1 cellular context compared by ENCODE assay signal in the genomic region with DNA sequence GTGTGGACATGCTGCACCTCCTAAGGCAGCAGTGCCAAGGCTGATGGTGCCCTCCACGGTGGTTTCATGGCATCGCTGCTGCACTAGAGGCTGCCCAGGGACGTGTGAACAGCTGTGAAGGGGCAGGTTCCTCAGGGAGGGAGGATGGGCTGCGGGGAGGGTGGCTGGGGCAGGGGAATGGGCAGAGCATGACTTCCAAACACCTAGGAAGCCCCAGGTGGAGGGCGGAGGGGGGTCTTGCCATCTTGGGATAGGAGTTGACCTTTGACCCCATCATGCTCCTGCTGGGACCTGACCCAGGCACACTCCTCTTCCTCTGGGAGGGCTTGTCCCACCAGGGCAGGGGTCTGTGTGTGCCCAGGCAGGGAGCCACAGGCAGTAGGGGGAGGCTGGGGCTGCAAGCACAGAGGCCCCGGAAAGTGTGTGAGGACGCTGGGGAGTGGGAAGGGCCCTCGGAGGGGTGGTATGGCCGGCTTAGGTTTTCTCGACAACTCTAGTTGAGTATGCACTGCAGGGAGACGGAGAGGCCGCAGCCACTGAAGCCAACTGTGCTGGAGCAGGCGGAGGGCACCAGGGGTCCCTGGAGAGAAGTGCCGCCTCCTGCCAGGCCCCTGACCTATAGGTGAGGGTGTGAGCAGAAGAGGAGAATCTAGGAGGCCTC.
TF ChIP-seq lines count a peak whose summit lies in the region.

No MANE protein-coding gene starts in this region.

TF ChIP-seq in HepG2, 621 proteins besides CTCF, POLR2A, EP300 and RAD21:
- TF ChIP-seq, protein P1, sequence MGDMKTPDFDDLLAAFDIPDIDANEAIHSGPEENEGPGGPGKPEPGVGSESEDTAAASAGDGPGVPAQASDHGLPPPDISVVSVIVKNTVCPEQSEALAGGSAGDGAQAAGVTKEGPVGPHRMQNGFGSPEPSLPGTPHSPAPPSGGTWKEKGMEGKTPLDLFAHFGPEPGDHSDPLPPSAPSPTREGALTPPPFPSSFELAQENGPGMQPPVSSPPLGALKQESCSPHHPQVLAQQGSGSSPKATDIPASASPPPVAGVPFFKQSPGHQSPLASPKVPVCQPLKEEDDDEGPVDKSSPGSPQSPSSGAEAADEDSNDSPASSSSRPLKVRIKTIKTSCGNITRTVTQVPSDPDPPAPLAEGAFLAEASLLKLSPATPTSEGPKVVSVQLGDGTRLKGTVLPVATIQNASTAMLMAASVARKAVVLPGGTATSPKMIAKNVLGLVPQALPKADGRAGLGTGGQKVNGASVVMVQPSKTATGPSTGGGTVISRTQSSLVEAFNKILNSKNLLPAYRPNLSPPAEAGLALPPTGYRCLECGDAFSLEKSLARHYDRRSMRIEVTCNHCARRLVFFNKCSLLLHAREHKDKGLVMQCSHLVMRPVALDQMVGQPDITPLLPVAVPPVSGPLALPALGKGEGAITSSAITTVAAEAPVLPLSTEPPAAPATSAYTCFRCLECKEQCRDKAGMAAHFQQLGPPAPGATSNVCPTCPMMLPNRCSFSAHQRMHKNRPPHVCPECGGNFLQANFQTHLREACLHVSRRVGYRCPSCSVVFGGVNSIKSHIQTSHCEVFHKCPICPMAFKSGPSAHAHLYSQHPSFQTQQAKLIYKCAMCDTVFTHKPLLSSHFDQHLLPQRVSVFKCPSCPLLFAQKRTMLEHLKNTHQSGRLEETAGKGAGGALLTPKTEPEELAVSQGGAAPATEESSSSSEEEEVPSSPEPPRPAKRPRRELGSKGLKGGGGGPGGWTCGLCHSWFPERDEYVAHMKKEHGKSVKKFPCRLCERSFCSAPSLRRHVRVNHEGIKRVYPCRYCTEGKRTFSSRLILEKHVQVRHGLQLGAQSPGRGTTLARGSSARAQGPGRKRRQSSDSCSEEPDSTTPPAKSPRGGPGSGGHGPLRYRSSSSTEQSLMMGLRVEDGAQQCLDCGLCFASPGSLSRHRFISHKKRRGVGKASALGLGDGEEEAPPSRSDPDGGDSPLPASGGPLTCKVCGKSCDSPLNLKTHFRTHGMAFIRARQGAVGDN (CRISPR knock-in tag; IDR thresholded peaks at IDR 0.05) = peak; percentile 7; the same call in 1 of the 2 replicates
- TF ChIP-seq ZNF331 (CRISPR knock-in tag; IDR thresholded peaks at IDR 0.05) (no peak), MBD4 (IDR thresholded peaks at IDR 0.05; ENCODE audit: borderline replicate concordance, low read length) (no peak), MAZ (IDR thresholded peaks at IDR 0.05; ENCODE audit: borderline replicate concordance, low read depth, low read length) (no peak), MAZ (CRISPR knock-in tag; IDR thresholded peaks at IDR 0.05; ENCODE audit: low read depth) (no peak), SP5 (CRISPR knock-in tag; IDR thresholded peaks at IDR 0.05; ENCODE audit: borderline replicate concordance, low read depth) (no peak), ZNF333 (CRISPR knock-in tag; IDR thresholded peaks at IDR 0.05; ENCODE audit: borderline replicate concordance) (no peak), NR2F6 (IDR thresholded peaks at IDR 0.05) (peak; percentile 57; the same call in 1 of the 2 replicates), NR2F6 (CRISPR knock-in tag; IDR thresholded peaks at IDR 0.05) (peak; percentile 20; the same call in 1 of the 2 replicates), ZNF10 (CRISPR knock-in tag; IDR thresholded peaks at IDR 0.05; ENCODE audit: borderline replicate concordance, low read depth) (no peak), ZBTB38 (CRISPR knock-in tag; IDR thresholded peaks at IDR 0.05) (peak; percentile 51; the same call in 1 of the 2 replicates), SSRP1 (CRISPR knock-in tag; IDR thresholded peaks at IDR 0.05) (no peak), JDP2 (CRISPR knock-in tag; IDR thresholded peaks at IDR 0.05; ENCODE audit: borderline replicate concordance) (no peak), MXD4 (CRISPR knock-in tag; IDR thresholded peaks at IDR 0.05) (no peak), NCOA2 (CRISPR knock-in tag; IDR thresholded peaks at IDR 0.05) (no peak), U2AF1 (optimal IDR thresholded peaks at IDR 0.05; ENCODE audit: low read depth, low read length) (no peak), ZNF776 (CRISPR knock-in tag; IDR thresholded peaks at IDR 0.05) (no peak), FLYWCH1 (CRISPR knock-in tag; IDR thresholded peaks at IDR 0.05) (no peak)
- TF ChIP-seq, protein P2, sequence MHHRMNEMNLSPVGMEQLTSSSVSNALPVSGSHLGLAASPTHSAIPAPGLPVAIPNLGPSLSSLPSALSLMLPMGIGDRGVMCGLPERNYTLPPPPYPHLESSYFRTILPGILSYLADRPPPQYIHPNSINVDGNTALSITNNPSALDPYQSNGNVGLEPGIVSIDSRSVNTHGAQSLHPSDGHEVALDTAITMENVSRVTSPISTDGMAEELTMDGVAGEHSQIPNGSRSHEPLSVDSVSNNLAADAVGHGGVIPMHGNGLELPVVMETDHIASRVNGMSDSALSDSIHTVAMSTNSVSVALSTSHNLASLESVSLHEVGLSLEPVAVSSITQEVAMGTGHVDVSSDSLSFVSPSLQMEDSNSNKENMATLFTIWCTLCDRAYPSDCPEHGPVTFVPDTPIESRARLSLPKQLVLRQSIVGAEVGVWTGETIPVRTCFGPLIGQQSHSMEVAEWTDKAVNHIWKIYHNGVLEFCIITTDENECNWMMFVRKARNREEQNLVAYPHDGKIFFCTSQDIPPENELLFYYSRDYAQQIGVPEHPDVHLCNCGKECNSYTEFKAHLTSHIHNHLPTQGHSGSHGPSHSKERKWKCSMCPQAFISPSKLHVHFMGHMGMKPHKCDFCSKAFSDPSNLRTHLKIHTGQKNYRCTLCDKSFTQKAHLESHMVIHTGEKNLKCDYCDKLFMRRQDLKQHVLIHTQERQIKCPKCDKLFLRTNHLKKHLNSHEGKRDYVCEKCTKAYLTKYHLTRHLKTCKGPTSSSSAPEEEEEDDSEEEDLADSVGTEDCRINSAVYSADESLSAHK (CRISPR knock-in tag; IDR thresholded peaks at IDR 0.05; ENCODE audit: borderline replicate concordance) = no peak
- TF ChIP-seq, protein P3, sequence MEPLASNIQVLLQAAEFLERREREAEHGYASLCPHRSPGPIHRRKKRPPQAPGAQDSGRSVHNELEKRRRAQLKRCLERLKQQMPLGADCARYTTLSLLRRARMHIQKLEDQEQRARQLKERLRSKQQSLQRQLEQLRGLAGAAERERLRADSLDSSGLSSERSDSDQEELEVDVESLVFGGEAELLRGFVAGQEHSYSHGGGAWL (CRISPR knock-in tag; IDR thresholded peaks at IDR 0.05) = no peak
